ENCODE assay signal across 25 cellular contexts in the genomic region with DNA sequence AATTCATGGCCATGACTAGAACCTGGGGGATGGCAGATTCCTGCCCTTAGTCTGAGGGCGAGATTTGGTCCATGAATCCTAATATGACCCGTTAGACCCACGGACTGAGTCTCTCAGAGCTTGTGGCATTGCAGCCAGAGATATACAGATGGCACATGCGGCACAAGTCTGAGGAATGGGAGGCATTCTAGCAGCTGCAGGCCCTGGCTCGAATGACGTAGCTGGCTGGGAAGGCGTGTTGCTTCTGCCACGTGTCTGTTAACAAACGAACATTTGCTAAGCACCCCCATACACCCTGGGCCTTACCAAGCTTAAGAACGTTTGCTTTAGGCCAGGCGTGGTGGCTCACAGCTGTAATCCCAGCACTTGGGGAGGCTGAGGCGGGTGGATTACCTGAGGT.
"Had no signal": no experiment of that assay in that cellular context is flagged by ENCODE, and none has a peak within 500 bp of the region (broad histone marks: within the 10 kb centered on the region; RNA-seq: fewer than 3 reads in every experiment).

No MANE protein-coding gene starts in this region.

- H3K9me3 Mint-ChIP-seq: activated B cell treated with CpG ODN at 0.5 μM for 24 hours; activated CD4-positive, alpha-beta T cell treated with anti-CD3 and anti-CD28 coated beads, Interleukin-2, amount 10 ng/mL, durations not matched to agents 24 days and 14 days; activated naive CD4-positive, alpha-beta T cell treated with anti-CD3 and anti-CD28 coated beads, Interleukin-2, amount 50 U/mL, for 72 hours; activated naive CD8-positive, alpha-beta T cell treated with anti-CD3 and anti-CD28 coated beads, Interleukin-2, amount 50 U/mL, for 24 hours; activated T-cell treated with anti-CD3 and anti-CD28 coated beads, Interleukin-2, amount 50 U/mL, for 4 hours; brain; T-cell had no signal

- H3K4me3 Mint-ChIP-seq: activated B cell treated with CpG ODN at 0.5 μM for 24 hours; activated CD4-positive, alpha-beta T cell treated with anti-CD3 and anti-CD28 coated beads, Interleukin-2, amount 10 ng/mL, durations not matched to agents 24 days and 14 days; activated naive CD8-positive, alpha-beta T cell treated with anti-CD3 and anti-CD28 coated beads, Interleukin-2, amount 50 U/mL, for 24 hours; activated T-cell treated with anti-CD3 and anti-CD28 coated beads, Interleukin-2, amount 50 U/mL, for 4 hours; brain; T-cell had no signal

- H3K4me1 Mint-ChIP-seq: activated CD4-positive, alpha-beta T cell treated with anti-CD3 and anti-CD28 coated beads, Interleukin-2, amount 10 ng/mL, durations not matched to agents 24 days and 14 days; activated naive CD8-positive, alpha-beta T cell treated with anti-CD3 and anti-CD28 coated beads, Interleukin-2, amount 50 U/mL, for 24 hours; T-cell had no signal

- H3K27ac Mint-ChIP-seq: activated B cell treated with CpG ODN at 0.5 μM for 24 hours; activated CD4-positive, alpha-beta T cell treated with anti-CD3 and anti-CD28 coated beads, Interleukin-2, amount 10 ng/mL, durations not matched to agents 24 days and 14 days; activated naive CD4-positive, alpha-beta T cell treated with anti-CD3 and anti-CD28 coated beads, Interleukin-2, amount 50 U/mL, for 72 hours; activated naive CD8-positive, alpha-beta T cell treated with anti-CD3 and anti-CD28 coated beads, Interleukin-2, amount 50 U/mL, for 24 hours; T-cell had no signal

- ATAC-seq: activated naive CD4-positive, alpha-beta T cell treated with anti-CD3 and anti-CD28 coated beads, Interleukin-2, amount 50 U/mL, for 72 hours; activated naive CD8-positive, alpha-beta T cell treated with anti-CD3 and anti-CD28 coated beads, Interleukin-2, amount 50 U/mL, for 24 hours; activated T-cell treated with anti-CD3 and anti-CD28 coated beads, Interleukin-2, amount 50 U/mL, for 4 hours; T-cell had no signal

- DNase-seq: activated B cell treated with CpG ODN at 0.5 μM for 24 hours; activated CD4-positive, alpha-beta T cell treated with anti-CD3 and anti-CD28 coated beads for 1 hour; activated CD4-positive, alpha-beta T cell treated with anti-CD3 and anti-CD28 coated beads, Interleukin-2, amount 10 ng/mL, durations not matched to agents 24 days and 14 days; activated CD4-positive, alpha-beta T cell treated with anti-CD3 and anti-CD28 coated beads, Interleukin-2, amount 50 U/mL, for 48 hours; activated CD8-positive, alpha-beta memory T cell treated with anti-CD3 and anti-CD28 coated beads for 24 hours; activated effector memory CD4-positive, alpha-beta T cell treated with anti-CD3 and anti-CD28 coated beads, Interleukin-2, amount 50 U/mL, for 16 hours; activated naive CD4-positive, alpha-beta T cell treated with Interleukin-2 at 50 U/mL for 16 hours; activated naive CD8-positive, alpha-beta T cell treated with anti-CD3 and anti-CD28 coated beads, Interleukin-2, amount 50 U/mL, for 24 hours; activated T-cell treated with anti-CD3 and anti-CD28 coated beads, Interleukin-2, amount 50 U/mL, for 4 hours; amniotic stem cell; Karpas-422; MM.1S; NCI-H1048; NCI-H146; NCI-H2029; NCI-H2227 treated with DMSO at 0.1 percent for 48 hours; NCI-H446 treated with DMSO at 0.1 percent for 48 hours; NCI-H524 treated with DMSO at 0.1 percent for 48 hours; NCI-H774; SIG-M5; T-cell; T-helper 2 cell; T1000 had no signal

- H3K27me3 Mint-ChIP-seq: activated B cell treated with CpG ODN at 0.5 μM for 24 hours, T-cell had no signal

- H3K36me3 Mint-ChIP-seq: activated naive CD4-positive, alpha-beta T cell treated with anti-CD3 and anti-CD28 coated beads, Interleukin-2, amount 50 U/mL, for 72 hours; brain; T-cell had no signal
